In the genomic region with DNA sequence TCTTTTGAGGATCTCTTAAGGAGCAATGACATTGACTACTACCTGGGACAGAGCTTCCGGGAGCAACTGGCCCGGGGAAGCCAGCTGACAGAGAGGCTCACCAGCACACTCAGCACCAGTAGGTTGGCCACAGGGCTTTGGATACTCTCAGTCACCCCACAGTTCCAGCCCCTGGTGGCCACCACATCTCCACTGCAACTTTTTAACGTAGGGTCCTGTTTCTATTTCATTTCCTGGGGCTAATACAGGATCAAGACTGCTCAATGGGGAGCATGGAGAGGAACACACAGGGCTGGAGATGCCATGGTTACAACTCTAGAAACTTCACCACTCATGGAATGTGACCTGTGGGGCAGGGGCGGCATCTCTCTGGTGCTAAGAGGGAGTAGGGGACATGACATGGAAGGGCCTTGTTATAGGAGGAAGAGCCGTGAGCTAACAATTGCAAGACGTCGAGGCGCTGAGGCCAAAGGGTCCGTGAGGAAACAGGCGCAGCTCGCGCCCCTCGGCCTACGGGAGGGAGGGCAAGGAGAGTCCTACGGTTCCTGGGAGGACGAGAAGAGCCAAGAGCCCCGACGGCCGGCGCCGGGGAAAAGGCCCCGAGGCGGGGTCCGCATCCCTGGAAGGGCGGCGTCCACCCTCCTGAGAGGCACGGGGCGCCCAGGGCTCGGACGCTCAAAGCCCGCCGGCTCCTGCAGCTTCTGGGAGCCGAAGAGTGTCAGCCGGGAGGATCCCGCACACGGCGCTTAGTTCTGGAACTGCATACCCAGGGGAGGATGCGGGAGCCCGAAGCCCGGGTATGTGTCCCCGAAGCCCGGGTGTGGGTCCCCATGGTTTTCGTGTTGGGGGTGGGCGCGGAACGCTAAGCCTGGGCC, we compare ENCODE assay signal across 2 cellular contexts. TPM values are rescaled to one million over a fixed set of nuclear protein-coding genes. Genes with fewer than 3 reads are reported as not detected.
"Had no signal": no experiment of that assay in that cellular context is flagged by ENCODE, and none has a peak within 500 bp of the region (broad histone marks: within the 10 kb centered on the region; RNA-seq: fewer than 3 reads in every experiment).

No MANE protein-coding gene starts in this region.

RNA-seq across cellular contexts. Expression of a gene that starts 36.4 kb away (rescaled TPM):
- polyA plus RNA-seq: heart left ventricle, spleen had no signal
